Comparison of ENCODE assay signal across 17 cellular contexts in genomic region chr12:106717671-106718070, GRCh38. TPM values are rescaled to one million over a fixed set of nuclear protein-coding genes. Genes with fewer than 3 reads are reported as not detected.
A peak's percentile ranks its signal among the peaks of the same experiment; 100 is the strongest.
DNase-seq lines count a peak whose midpoint lies in the region; ATAC-seq, FAIRE-seq and TF ChIP-seq lines count a peak whose summit lies in the region.
"Had no signal": no experiment of that assay in that cellular context is flagged by ENCODE, and none has a peak within 500 bp of the region (broad histone marks: within the 10 kb centered on the region; RNA-seq: fewer than 3 reads in every experiment).

No MANE protein-coding gene starts in this region.

- no peaks in the 10 kb centered on the region for H3K9me3 ChIP-seq in mucosa of descending colon
- H3K9me3 ChIP-seq in small intestine (ENCODE audit: control insufficient read depth, low read depth): no peaks in the 10 kb centered on the region

- no peak overlapping the region for H3K27ac ChIP-seq in small intestine (ENCODE audit: low read depth in 1 of 2, low read length in 1 of 2)

- H3K27me3 ChIP-seq in small intestine (ENCODE audit: control insufficient read depth in 2 of 2, insufficient read depth in 2 of 2, low read length in 2 of 2): no peaks in the 10 kb centered on the region

- ATAC-seq in left lobe of liver: peak; percentile 70
- ATAC-seq in mucosa of descending colon: peak; percentile 56

- no peaks in the 10 kb centered on the region for H3K36me3 ChIP-seq in mucosa of descending colon (ENCODE audit: low read depth)
- no peaks in the 10 kb centered on the region for H3K36me3 ChIP-seq in small intestine (ENCODE audit: control insufficient read depth in 2 of 2, insufficient read depth in 2 of 2, low read length in 2 of 2)

- FAIRE-seq in small intestine (lab: Jason Lieb, UNC): no peak
- FAIRE-seq: G401.6, GM12892, H54 had no signal

- H3K4me1 ChIP-seq in mucosa of descending colon (ENCODE audit: low read depth) (peaks cover 7% of the 10 kb centered on the region), small intestine (ENCODE audit: control insufficient read depth in 2 of 2, insufficient read depth in 1 of 2, low read depth in 1 of 2, low read length in 1 of 2) (peaks cover 0 to under 1% of the 10 kb centered on the region in 2 donors)

- H3K4me3 ChIP-seq in mucosa of descending colon: no peak overlapping the region
- no peak overlapping the region for H3K4me3 ChIP-seq in small intestine (ENCODE audit: low read depth in 1 of 2, low read length in 2 of 2)

- DNase-seq in left lobe of liver (ENCODE audit: low spot score) (no peak), mucosa of descending colon (no peak), small intestine (peak; percentile 63), NCI-H1436 treated with DMSO at 0.1 percent for 48 hours (lab: John Stamatoyannopoulos, UW) (no peak), NCI-H1436 (lab: John Stamatoyannopoulos, UW) (no peak)
- no peak for DNase-seq in activated CD4-positive, alpha-beta T cell treated with anti-CD3 and anti-CD28 coated beads, Interleukin-2, amount 50 U/mL, for 4 hours
- DNase-seq: C1 segment of cervical spinal cord; Calu3; CD4-positive, alpha-beta memory T cell; COR-L47; DMS153; DND-41; GOT3; HCEC 1CT had no signal

- 65 to 88% (median 84%) methylated on average over 2 of the region's 2 CpGs for WGBS in small intestine, 3 donors

- TF ChIP-seq CTCF in mucosa of descending colon (IDR thresholded peaks at IDR 0.05): no peak

- intact Hi-C loops in mucosa of descending colon (cut with DNase I, micrococcal nuclease): no loop called here

RNA-seq across cellular contexts. Expression of gene RIC8B, which starts 56.8 kb away (rescaled TPM):
- total RNA-seq in left lobe of liver: 9.6 TPM
- 10 to 100 TPM; 13.3 to 25.3 (median 15.2) TPM for total RNA-seq in mucosa of descending colon
- 1 to 10 TPM; 3.0 to 5.9 (median 4.9) TPM for polyA plus RNA-seq in small intestine
